In the genomic region with DNA sequence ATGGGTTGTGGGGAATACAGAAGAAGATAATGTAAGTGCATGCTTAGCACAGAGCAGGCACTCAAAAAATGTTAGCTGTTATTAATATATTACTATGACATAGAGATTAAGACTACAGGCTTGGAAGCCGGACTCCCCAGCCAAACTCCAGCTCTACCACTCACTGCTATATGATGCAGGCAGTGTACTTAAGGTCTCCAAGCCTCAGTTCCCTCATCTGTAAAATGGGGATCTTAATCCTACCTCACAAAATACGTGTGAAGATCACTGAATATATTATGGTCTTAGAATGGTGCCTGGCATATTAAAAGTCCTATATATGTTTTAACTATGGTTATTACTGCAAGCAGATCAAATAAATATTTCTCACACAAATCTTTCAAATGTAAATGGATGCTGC, we compare ENCODE assay signal across 19 cellular contexts. TPM values are rescaled to one million over a fixed set of nuclear protein-coding genes. Genes with fewer than 3 reads are reported as not detected.
DNase-seq lines count a peak whose midpoint lies in the region; ATAC-seq and TF ChIP-seq lines count a peak whose summit lies in the region.
"Had no signal": no experiment of that assay in that cellular context is flagged by ENCODE, and none has a peak within 500 bp of the region (broad histone marks: within the 10 kb centered on the region; RNA-seq: fewer than 3 reads in every experiment).

No MANE protein-coding gene starts in this region.

- no peaks in the 10 kb centered on the region for H3K27me3 Mint-ChIP-seq in activated B cell treated with CpG ODN at 0.5 μM for 24 hours
- no peaks in the 10 kb centered on the region for H3K27me3 Mint-ChIP-seq in stimulated activated memory B cell treated with anti-CD40 and anti-IgM and Interleukin-4, amounts not matched to agents 10 μg/mL and 1 μg/mL and 100 μg/mL, for 72 hours

- H3K4me3 ChIP-seq in GM06990 (replicated peaks; ENCODE audit: low read depth, low read length) (peak overlapping the region; percentile 3; the same call in 1 of the 2 replicates), right atrium auricular region (no peak overlapping the region)
- H3K4me3 ChIP-seq: SK-N-MC had no signal

- peaks cover 77% of the 10 kb centered on the region for H3K4me1 Mint-ChIP-seq in activated B cell treated with CpG ODN at 0.5 μM for 24 hours
- H3K4me1 Mint-ChIP-seq in stimulated activated memory B cell treated with anti-CD40 and anti-IgM and Interleukin-4, amounts not matched to agents 10 μg/mL and 1 μg/mL and 100 μg/mL, for 72 hours: peaks cover 92% of the 10 kb centered on the region

- POLR2A ChIA-PET in activated B cell treated with CpG ODN at 0.5 μM for 24 hours (lab: Charles Lee): interaction anchor here (0.8 to 1.5 kb wide), 2 partner anchors 9 to 19 kb away, joined by 3 to 5 read pairs; no protein-coding TSS in a partner anchor

- H3K27ac ChIP-seq in right atrium auricular region: peak overlapping the region; percentile 39 to 95
- H3K27ac ChIP-seq: SK-N-MC had no signal

- H3K9me3 Mint-ChIP-seq in activated B cell treated with CpG ODN at 0.5 μM for 24 hours: no peaks in the 10 kb centered on the region
- H3K9me3 Mint-ChIP-seq in stimulated activated memory B cell treated with anti-CD40 and anti-IgM and Interleukin-4, amounts not matched to agents 10 μg/mL and 1 μg/mL and 100 μg/mL, for 72 hours: no peaks in the 10 kb centered on the region
- H3K9me3 Mint-ChIP-seq: HFFc6 had no signal

- H3K27me3 ChIP-seq in GM06990 (replicated peaks; ENCODE audit: control insufficient read depth, insufficient read depth, low read length): no peaks in the 10 kb centered on the region
- H3K27me3 ChIP-seq in right atrium auricular region: no peaks in the 10 kb centered on the region

- H3K36me3 ChIP-seq in GM06990 (ENCODE audit: control insufficient read depth, insufficient read depth, low read length) (peaks cover 7% of the 10 kb centered on the region), right atrium auricular region (no peaks in the 10 kb centered on the region)

- peaks cover 0 to 80% of the 10 kb centered on the region in 2 donors for H3K4me1 ChIP-seq in right atrium auricular region

- CTCF ChIA-PET in activated B cell treated with CpG ODN at 0.5 μM for 24 hours (lab: Charles Lee): interaction anchor here (2.0 kb wide), 1 partner anchor 77 kb away, joined by 5 read pairs; no protein-coding TSS in a partner anchor

- intact Hi-C loops in activated B cell treated with CpG ODN at 0.5 μM for 24 hours (cut with micrococcal nuclease): no loop called here

- peaks cover 12% of the 10 kb centered on the region for H3K36me3 Mint-ChIP-seq in activated B cell treated with CpG ODN at 0.5 μM for 24 hours (ENCODE audit: low read depth)
- no peaks in the 10 kb centered on the region for H3K36me3 Mint-ChIP-seq in stimulated activated memory B cell treated with anti-CD40 and anti-IgM and Interleukin-4, amounts not matched to agents 10 μg/mL and 1 μg/mL and 100 μg/mL, for 72 hours

- peak overlapping the region; percentile 41 for H3K27ac Mint-ChIP-seq in activated B cell treated with CpG ODN at 0.5 μM for 24 hours
- H3K27ac Mint-ChIP-seq in stimulated activated memory B cell treated with anti-CD40 and anti-IgM and Interleukin-4, amounts not matched to agents 10 μg/mL and 1 μg/mL and 100 μg/mL, for 72 hours: peak overlapping the region; percentile 74
- H3K27ac Mint-ChIP-seq: HFFc6 had no signal

- ATAC-seq in activated B cell treated with CpG ODN at 0.5 μM for 24 hours (ENCODE audit: low read depth) (no peak), GM18502 (IDR thresholded peaks at IDR 0.05; ENCODE audit: poor library complexity, unreplicated experiment) (no peak), HG03108 (IDR thresholded peaks at IDR 0.05; ENCODE audit: unreplicated experiment) (no peak)
- no peak for ATAC-seq in stimulated activated memory B cell treated with anti-CD40 and anti-IgM and Interleukin-4, amounts not matched to agents 10 μg/mL and 1 μg/mL and 100 μg/mL, for 72 hours

- no peak overlapping the region for H3K4me3 Mint-ChIP-seq in activated B cell treated with CpG ODN at 0.5 μM for 24 hours
- no peak overlapping the region for H3K4me3 Mint-ChIP-seq in stimulated activated memory B cell treated with anti-CD40 and anti-IgM and Interleukin-4, amounts not matched to agents 10 μg/mL and 1 μg/mL and 100 μg/mL, for 72 hours
- H3K4me3 Mint-ChIP-seq: HFFc6 had no signal

- DNase-seq in GM06990 (ENCODE audit: extremely low read depth, insufficient read length) (no peak), activated B cell treated with CpG ODN at 0.5 μM for 24 hours (no peak), right atrium auricular region (ENCODE audit: low spot score) (no peak), amygdala (lab: John Stamatoyannopoulos, UW) (no peak)
- DNase-seq: ACHN; Caco-2; DMS153; HFFc6; NCI-H1417; NCI-H187; NCI-H2107; NCI-H510A; NCI-H748 treated with DMSO at 0.1 percent for 48 hours; NK-92 treated with Interleukin-12 subunit alpha and Interleukin-12 subunit beta, amount 100 ng/mL, for 24 hours; SHP77 had no signal

- no peaks in the 10 kb centered on the region for H3K9me3 ChIP-seq in right atrium auricular region
- H3K9me3 ChIP-seq: Caco-2 had no signal

- TF ChIP-seq CTCF in GM06990 (IDR thresholded peaks at IDR 0.05; ENCODE audit: insufficient read depth, low read length, poor library complexity, severe bottlenecking): no peak
- TF ChIP-seq CTCF in activated B cell treated with CpG ODN at 0.5 μM for 24 hours (IDR thresholded peaks at IDR 0.05): no peak
- no peak for TF ChIP-seq CTCF in right atrium auricular region (IDR thresholded peaks at IDR 0.05)

RNA-seq across cellular contexts. Expression of a gene that starts 5.2 kb away (rescaled TPM):
- 141 and 149 TPM in 2 replicates for total RNA-seq in activated B cell treated with CpG ODN at 0.5 μM for 24 hours
- total RNA-seq in right atrium auricular region: 100 to 1,000 TPM; 126 to 130 TPM
